8 cellular contexts compared by ENCODE assay signal in the genomic region with DNA sequence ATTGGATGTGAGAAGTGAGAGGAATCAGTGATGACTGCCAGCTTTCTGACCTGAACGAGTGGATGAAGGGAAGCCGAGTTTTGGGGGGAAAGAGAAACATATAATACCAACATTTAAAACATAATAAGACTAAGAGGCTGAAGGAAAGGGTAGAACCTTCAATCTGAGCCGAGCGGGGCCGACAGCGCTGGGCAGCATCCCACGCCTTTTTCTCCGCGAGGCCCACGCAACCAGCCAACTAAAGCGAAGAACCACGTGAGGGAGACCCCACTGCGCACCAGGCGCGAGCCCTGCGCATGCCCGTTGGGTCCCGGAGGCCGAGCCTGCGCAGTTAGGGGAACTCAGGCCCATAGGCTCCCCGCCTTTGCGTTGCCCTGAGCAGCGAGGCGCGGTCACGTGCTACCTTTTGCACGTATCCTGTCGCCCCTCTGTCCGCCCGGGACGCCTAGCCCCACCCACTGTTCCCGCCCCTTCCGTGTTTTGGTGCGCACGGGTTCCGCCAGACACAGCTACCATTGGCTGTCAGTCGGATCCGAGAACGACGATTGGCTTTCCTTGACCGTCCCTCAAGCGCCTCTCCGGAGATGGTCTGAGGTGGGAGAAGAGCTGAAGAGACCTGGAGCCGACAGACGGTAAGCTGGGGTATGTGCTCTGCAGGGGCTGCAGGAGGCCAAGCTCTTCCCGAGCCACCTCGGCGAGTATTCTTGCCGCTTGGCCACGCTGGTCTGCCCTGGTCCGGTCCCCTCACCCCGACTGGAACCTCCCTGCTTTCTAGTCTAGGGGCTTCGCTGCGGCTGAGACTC. TPM values are rescaled to one million over a fixed set of nuclear protein-coding genes. Genes with fewer than 3 reads are reported as not detected.
DNase-seq lines count a peak whose midpoint lies in the region; ATAC-seq and TF ChIP-seq lines count a peak whose summit lies in the region.

A gene with protein sequence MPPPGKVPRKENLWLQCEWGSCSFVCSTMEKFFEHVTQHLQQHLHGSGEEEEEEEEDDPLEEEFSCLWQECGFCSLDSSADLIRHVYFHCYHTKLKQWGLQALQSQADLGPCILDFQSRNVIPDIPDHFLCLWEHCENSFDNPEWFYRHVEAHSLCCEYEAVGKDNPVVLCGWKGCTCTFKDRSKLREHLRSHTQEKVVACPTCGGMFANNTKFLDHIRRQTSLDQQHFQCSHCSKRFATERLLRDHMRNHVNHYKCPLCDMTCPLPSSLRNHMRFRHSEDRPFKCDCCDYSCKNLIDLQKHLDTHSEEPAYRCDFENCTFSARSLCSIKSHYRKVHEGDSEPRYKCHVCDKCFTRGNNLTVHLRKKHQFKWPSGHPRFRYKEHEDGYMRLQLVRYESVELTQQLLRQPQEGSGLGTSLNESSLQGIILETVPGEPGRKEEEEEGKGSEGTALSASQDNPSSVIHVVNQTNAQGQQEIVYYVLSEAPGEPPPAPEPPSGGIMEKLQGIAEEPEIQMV (plus strand): TSS at position 573 of the 803 bp plus-strand sequence. CDS start 5,365 bp downstream, outside the sequence.

- peak within 1 kb of the TSS; percentile 92 for H3K27ac ChIP-seq in angular gyrus (ENCODE audit: low read depth, low read length)
- H3K27ac ChIP-seq in left ventricle myocardium inferior (replicated peaks), result peak within 1 kb of the TSS; percentile 90

- H3K4me1 ChIP-seq in left ventricle myocardium inferior, result peaks cover 35% of the 10 kb centered on the region

- no peaks in the 10 kb centered on the region for H3K9me3 ChIP-seq in left ventricle myocardium inferior (replicated peaks)

- no peaks in the 10 kb centered on the region for H3K9me3 Mint-ChIP-seq in progenitor cell of endocrine pancreas (ENCODE audit: low read depth)

- H3K27me3 ChIP-seq in left ventricle myocardium inferior (ENCODE audit: low read depth), result no peaks in the 10 kb centered on the region

- no peaks in the 10 kb centered on the region for H3K27me3 Mint-ChIP-seq in progenitor cell of endocrine pancreas

- peak; percentile 97 for ATAC-seq in GM18498 (IDR thresholded peaks at IDR 0.05; ENCODE audit: unreplicated experiment)
- peak; percentile 93 for ATAC-seq in HG02938 (IDR thresholded peaks at IDR 0.05; ENCODE audit: unreplicated experiment)

- no peak for TF ChIP-seq CTCF in left ventricle myocardium inferior (IDR thresholded peaks at IDR 0.05; ENCODE audit: borderline replicate concordance)
- no peak for TF ChIP-seq CTCF in progenitor cell of endocrine pancreas (IDR thresholded peaks at IDR 0.05; ENCODE audit: unreplicated experiment)

- peak within 1 kb of the TSS; percentile 96 for H3K27ac Mint-ChIP-seq in progenitor cell of endocrine pancreas

- peaks cover 31% of the 10 kb centered on the region for H3K36me3 ChIP-seq in left ventricle myocardium inferior

- H3K36me3 Mint-ChIP-seq in progenitor cell of endocrine pancreas (ENCODE audit: insufficient read depth), result peaks cover 4% of the 10 kb centered on the region

- DNase-seq in NCI-H187 (lab: John Stamatoyannopoulos, UW) (peak; percentile 95 to 98), T-helper 2 cell (peak; percentile 99 to 100 (median 100)), left ventricle myocardium inferior (peak; percentile 100), progenitor cell of endocrine pancreas (ENCODE audit: low spot score, unreplicated experiment) (peak; percentile 99), ureter (ENCODE audit: low spot score) (peak; percentile 100)

- H3K4me1 Mint-ChIP-seq in progenitor cell of endocrine pancreas (ENCODE audit: low read depth), result peaks cover 21% of the 10 kb centered on the region

- intact Hi-C loops in left ventricle myocardium inferior (cut with micrococcal nuclease), result no loop called here

- H3K4me3 ChIP-seq in left ventricle myocardium inferior, result peak within 1 kb of the TSS; percentile 87

- H3K4me3 Mint-ChIP-seq in progenitor cell of endocrine pancreas (ENCODE audit: low read depth), result peak within 1 kb of the TSS; percentile 93

RNA-seq across cellular contexts. Expression of the gene that starts here (rescaled TPM):
- 13.9 TPM for total RNA-seq in left ventricle myocardium inferior
- 48.7 and 52.2 TPM in 2 replicates for total RNA-seq in progenitor cell of endocrine pancreas
- 28.8 TPM for total RNA-seq in ureter

Comparison
In these comparisons a context has a peak if more than half of its experiments do, and no peak if none do; other contexts are left out.
1. Peak in every context shown above with its lines: DNase-seq, ATAC-seq, H3K4me3 ChIP-seq and H3K27ac ChIP-seq.